In genomic region chr1:59926381-59927243, GRCh38 we compare ENCODE assay signal across 8 cellular contexts. TPM values are rescaled to one million over a fixed set of nuclear protein-coding genes. Genes with fewer than 3 reads are reported as not detected.
A peak's percentile ranks its signal among the peaks of the same experiment; 100 is the strongest.
DNase-seq lines count a peak whose midpoint lies in the region; ATAC-seq and TF ChIP-seq lines count a peak whose summit lies in the region.

Gene CYP2J2, minus strand, starts transcription at chr1:59926773. Its CDS starts 27 bp downstream, at chr1:59926746.

- POLR2A ChIA-PET in RWPE1 (lab: Yijun Ruan, JAX; ENCODE audit: low non-redundant PET): no interaction called here
- POLR2A ChIA-PET in activated naive CD8-positive, alpha-beta T cell treated with anti-CD3 and anti-CD28 coated beads, Interleukin-2, amount 10 ng/mL, durations not matched to agents 7 days and 5 days (lab: Charles Lee): no interaction called here

- H3K27ac Mint-ChIP-seq in activated naive CD8-positive, alpha-beta T cell treated with anti-CD3 and anti-CD28 coated beads, Interleukin-2, amount 10 ng/mL, durations not matched to agents 7 days and 5 days: peak within 1 kb of the TSS; percentile 77

- peaks cover 39% of the 10 kb centered on the region for H3K27me3 Mint-ChIP-seq in activated naive CD8-positive, alpha-beta T cell treated with anti-CD3 and anti-CD28 coated beads, Interleukin-2, amount 10 ng/mL, durations not matched to agents 7 days and 5 days

- peak within 1 kb of the TSS; percentile 87 for H3K4me3 Mint-ChIP-seq in activated naive CD8-positive, alpha-beta T cell treated with anti-CD3 and anti-CD28 coated beads, Interleukin-2, amount 10 ng/mL, durations not matched to agents 7 days and 5 days

- TF ChIP-seq CTCF in RWPE1 (conservative IDR thresholded peaks at IDR 0.05; ENCODE audit: low read depth): no peak
- TF ChIP-seq CTCF in prostate gland (IDR thresholded peaks at IDR 0.05): no peak

- peak; percentile 32 for TF ChIP-seq POLR2A in prostate gland (IDR thresholded peaks at IDR 0.05)

- intact Hi-C loops in right cardiac atrium (cut with DNase I): no loop called here
- intact Hi-C loops in prostate gland (cut with DNase I): no loop called here

- no peaks in the 10 kb centered on the region for H3K9me3 ChIP-seq in right cardiac atrium (ENCODE audit: control insufficient read depth, low read length)
- no peaks in the 10 kb centered on the region for H3K9me3 ChIP-seq in prostate gland

- WGBS in right cardiac atrium: 3% methylated on average over 43 of the region's 43 CpGs
- 2% methylated on average over 23 of the region's 43 CpGs for WGBS in prostate gland

- H3K36me3 Mint-ChIP-seq in activated naive CD8-positive, alpha-beta T cell treated with anti-CD3 and anti-CD28 coated beads, Interleukin-2, amount 10 ng/mL, durations not matched to agents 7 days and 5 days: peaks cover 12% of the 10 kb centered on the region

- peaks cover 1% of the 10 kb centered on the region for H3K9me3 Mint-ChIP-seq in activated naive CD8-positive, alpha-beta T cell treated with anti-CD3 and anti-CD28 coated beads, Interleukin-2, amount 10 ng/mL, durations not matched to agents 7 days and 5 days

- peak; percentile 70 for ATAC-seq in HG03342 (IDR thresholded peaks at IDR 0.05; ENCODE audit: unreplicated experiment)
- ATAC-seq in activated naive CD8-positive, alpha-beta T cell treated with anti-CD3 and anti-CD28 coated beads, Interleukin-2, amount 10 ng/mL, durations not matched to agents 7 days and 5 days (ENCODE audit: low read depth): peak; percentile 95
- ATAC-seq in right cardiac atrium: peak; percentile 98
- ATAC-seq in HG03565 (IDR thresholded peaks at IDR 0.05; ENCODE audit: unreplicated experiment): no peak

- peaks cover 13% of the 10 kb centered on the region for H3K4me1 Mint-ChIP-seq in activated naive CD8-positive, alpha-beta T cell treated with anti-CD3 and anti-CD28 coated beads, Interleukin-2, amount 10 ng/mL, durations not matched to agents 7 days and 5 days

- DNase-seq in NCI-H2081 (lab: John Stamatoyannopoulos, UW) (peak; percentile 51 to 60), NCI-H2081 treated with DMSO at 0.1 percent for 48 hours (lab: John Stamatoyannopoulos, UW) (no peak), RWPE1 (ENCODE audit: low spot score) (peak; percentile 38), right cardiac atrium (peak; percentile 60 to 88 (median 85)), prostate gland (ENCODE audit: low spot score) (peak; percentile 33)
- DNase-seq in activated naive CD8-positive, alpha-beta T cell treated with anti-CD3 and anti-CD28 coated beads, Interleukin-2, amount 10 ng/mL, durations not matched to agents 7 days and 5 days: peak; percentile 65

- H3K4me1 ChIP-seq in right cardiac atrium (ENCODE audit: control insufficient read depth, insufficient read depth, low read length) (peaks cover 1% of the 10 kb centered on the region), prostate gland (replicated peaks) (no peaks in the 10 kb centered on the region)

- no peaks in the 10 kb centered on the region for H3K36me3 ChIP-seq in prostate gland

- H3K4me3 ChIP-seq in right cardiac atrium (ENCODE audit: low read length): peak within 1 kb of the TSS; percentile 66
- peak within 1 kb of the TSS; percentile 43 to 48 for H3K4me3 ChIP-seq in prostate gland

- CTCF ChIA-PET in RWPE1 (lab: Yijun Ruan, JAX): interaction anchor here (0.6 to 1.6 kb wide), 3 partner anchors 21 to 73 kb away, joined by 4 to 5 read pairs (median 4); no protein-coding TSS in a partner anchor

- H3K27me3 ChIP-seq in right cardiac atrium (ENCODE audit: control insufficient read depth, insufficient read depth) (no peaks in the 10 kb centered on the region), prostate gland (replicated peaks; ENCODE audit: insufficient read depth) (no peaks in the 10 kb centered on the region)

- H3K27ac ChIP-seq in RWPE1 (no peak within 1 kb of the TSS), right cardiac atrium (ENCODE audit: low read length) (peak within 1 kb of the TSS; percentile 91), prostate gland (peak within 1 kb of the TSS in 1 of 2 donors; percentile 33)

RNA-seq across cellular contexts. Expression of gene CYP2J2, which starts in this region (rescaled TPM):
- total RNA-seq in activated naive CD8-positive, alpha-beta T cell treated with anti-CD3 and anti-CD28 coated beads, Interleukin-2, amount 10 ng/mL, durations not matched to agents 7 days and 5 days: 1 to 10 TPM; 2.9 to 3.6 TPM
- total RNA-seq in right cardiac atrium: 100 to 1,000 TPM in 1 of 4 donors, 10 to 100 TPM in 3; 50.5 to 112 (median 63.4) TPM
- polyA plus RNA-seq in right cardiac atrium: 75.3 TPM
- total RNA-seq in prostate gland: 1 to 10 TPM; 1.2 to 5.7 TPM

Comparison
In these comparisons a context has a peak if more than half of its experiments do, and no peak if none do; other contexts are left out.
1. RNA of gene CYP2J2 (total RNA-seq): 50.5 to 112 TPM in right cardiac atrium; 1.2 to 5.7 TPM in prostate gland and 2.9 to 3.6 TPM in activated naive CD8-positive, alpha-beta T cell treated with anti-CD3 and anti-CD28 coated beads, Interleukin-2, amount 10 ng/mL, durations not matched to agents 7 days and 5 days; every median in the first group is over 4 times any median in the second.